In the genomic region with DNA sequence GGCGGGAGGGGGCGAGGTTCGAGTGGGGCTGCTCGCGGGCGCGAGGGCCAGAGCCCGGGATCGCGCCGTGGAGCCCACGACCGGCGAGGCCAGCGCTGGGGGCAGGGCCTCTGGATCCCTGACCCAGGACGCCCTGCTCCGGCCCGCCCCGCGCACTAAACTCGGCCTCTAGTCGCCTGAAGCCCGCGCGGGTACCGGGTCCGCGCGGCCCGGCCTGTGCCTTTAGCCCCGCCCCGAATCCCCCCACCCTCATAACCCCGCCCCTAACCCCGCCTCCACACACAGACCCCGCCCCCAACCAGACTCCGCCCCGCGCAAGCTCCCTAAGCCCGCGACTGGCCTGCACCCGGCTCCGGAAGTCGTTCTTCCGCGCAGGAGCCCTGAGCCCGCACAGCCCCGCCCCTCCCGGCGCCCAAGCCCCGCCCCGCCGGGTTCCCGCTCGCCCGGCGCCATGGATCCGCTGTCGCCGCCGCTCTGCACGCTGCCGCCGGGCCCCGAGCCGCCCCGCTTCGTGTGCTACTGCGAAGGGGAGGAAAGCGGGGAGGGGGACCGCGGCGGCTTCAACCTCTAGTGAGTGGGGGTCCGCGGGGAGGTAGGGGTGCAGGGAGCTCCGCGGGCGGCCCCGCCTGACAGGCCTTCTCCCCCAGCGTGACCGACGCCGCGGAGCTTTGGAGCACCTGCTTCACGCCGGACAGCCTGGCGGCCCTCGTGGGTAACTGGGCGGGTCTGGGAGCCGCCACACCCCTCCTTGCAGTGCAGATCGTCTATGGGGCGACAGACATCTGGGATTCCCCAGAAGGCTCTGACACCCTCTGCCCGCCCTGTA, we compare ENCODE assay signal across 1 cellular context.
A peak's percentile ranks its signal among the peaks of the same experiment; 100 is the strongest.
TF ChIP-seq lines count a peak whose summit lies in the region.

A gene with protein sequence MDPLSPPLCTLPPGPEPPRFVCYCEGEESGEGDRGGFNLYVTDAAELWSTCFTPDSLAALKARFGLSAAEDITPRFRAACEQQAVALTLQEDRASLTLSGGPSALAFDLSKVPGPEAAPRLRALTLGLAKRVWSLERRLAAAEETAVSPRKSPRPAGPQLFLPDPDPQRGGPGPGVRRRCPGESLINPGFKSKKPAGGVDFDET (plus strand): TSS at position 430 of the 826 bp plus-strand sequence. CDS start 22 bp downstream, at position 452.

TF ChIP-seq in SK-N-SH, 30 proteins besides CTCF, POLR2A, EP300 and RAD21 (continued from another document):
- TF ChIP-seq, protein P1, sequence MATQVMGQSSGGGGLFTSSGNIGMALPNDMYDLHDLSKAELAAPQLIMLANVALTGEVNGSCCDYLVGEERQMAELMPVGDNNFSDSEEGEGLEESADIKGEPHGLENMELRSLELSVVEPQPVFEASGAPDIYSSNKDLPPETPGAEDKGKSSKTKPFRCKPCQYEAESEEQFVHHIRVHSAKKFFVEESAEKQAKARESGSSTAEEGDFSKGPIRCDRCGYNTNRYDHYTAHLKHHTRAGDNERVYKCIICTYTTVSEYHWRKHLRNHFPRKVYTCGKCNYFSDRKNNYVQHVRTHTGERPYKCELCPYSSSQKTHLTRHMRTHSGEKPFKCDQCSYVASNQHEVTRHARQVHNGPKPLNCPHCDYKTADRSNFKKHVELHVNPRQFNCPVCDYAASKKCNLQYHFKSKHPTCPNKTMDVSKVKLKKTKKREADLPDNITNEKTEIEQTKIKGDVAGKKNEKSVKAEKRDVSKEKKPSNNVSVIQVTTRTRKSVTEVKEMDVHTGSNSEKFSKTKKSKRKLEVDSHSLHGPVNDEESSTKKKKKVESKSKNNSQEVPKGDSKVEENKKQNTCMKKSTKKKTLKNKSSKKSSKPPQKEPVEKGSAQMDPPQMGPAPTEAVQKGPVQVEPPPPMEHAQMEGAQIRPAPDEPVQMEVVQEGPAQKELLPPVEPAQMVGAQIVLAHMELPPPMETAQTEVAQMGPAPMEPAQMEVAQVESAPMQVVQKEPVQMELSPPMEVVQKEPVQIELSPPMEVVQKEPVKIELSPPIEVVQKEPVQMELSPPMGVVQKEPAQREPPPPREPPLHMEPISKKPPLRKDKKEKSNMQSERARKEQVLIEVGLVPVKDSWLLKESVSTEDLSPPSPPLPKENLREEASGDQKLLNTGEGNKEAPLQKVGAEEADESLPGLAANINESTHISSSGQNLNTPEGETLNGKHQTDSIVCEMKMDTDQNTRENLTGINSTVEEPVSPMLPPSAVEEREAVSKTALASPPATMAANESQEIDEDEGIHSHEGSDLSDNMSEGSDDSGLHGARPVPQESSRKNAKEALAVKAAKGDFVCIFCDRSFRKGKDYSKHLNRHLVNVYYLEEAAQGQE (IDR thresholded peaks at IDR 0.05; ENCODE audit: low read depth, low read length) = no peak
- TF ChIP-seq SMC3 (IDR thresholded peaks at IDR 0.05; ENCODE audit: low read depth, low read length) (no peak), POLR2AphosphoS5 (IDR thresholded peaks at IDR 0.05; ENCODE audit: low read depth, low read length) (0 out of 2 replicates have a peak, but pooled peaks have one; percentile 39), RXRA (IDR thresholded peaks at IDR 0.05; ENCODE audit: borderline replicate concordance, low read depth) (no peak), GATA2 (CRISPR knock-in tag; IDR thresholded peaks at IDR 0.05) (no peak), SIN3A (IDR thresholded peaks at IDR 0.05; ENCODE audit: borderline replicate concordance, low read depth, low read length) (no peak), YY1 (IDR thresholded peaks at IDR 0.05; ENCODE audit: low read depth) (peak; percentile 56; the same call in 1 of the 2 replicates), NFIC (IDR thresholded peaks at IDR 0.05; ENCODE audit: borderline replicate concordance) (no peak), RCOR1 (IDR thresholded peaks at IDR 0.05; ENCODE audit: low read length) (no peak), JUND (IDR thresholded peaks at IDR 0.05) (no peak), FOXJ3 (CRISPR knock-in tag; IDR thresholded peaks at IDR 0.05) (no peak), ELF1 (IDR thresholded peaks at IDR 0.05) (peak; percentile 49; the same call in 1 of the 2 replicates), FOXM1 (IDR thresholded peaks at IDR 0.05; ENCODE audit: low read depth) (no peak), MXI1 (IDR thresholded peaks at IDR 0.05; ENCODE audit: low read depth, low read length) (peak; percentile 91), FOSL2 (IDR thresholded peaks at IDR 0.05; ENCODE audit: borderline replicate concordance, low read depth) (no peak), EZH2phosphoT487 (IDR thresholded peaks at IDR 0.05; ENCODE audit: borderline replicate concordance, low read depth) (no peak), CHD2 (IDR thresholded peaks at IDR 0.05; ENCODE audit: low read length, partially characterized antibody) (no peak), TEAD4 (IDR thresholded peaks at IDR 0.05; ENCODE audit: borderline replicate concordance, insufficient read depth) (no peak), GABPA (IDR thresholded peaks at IDR 0.05; ENCODE audit: low read depth) (peak; percentile 47; the same call in 1 of the 2 replicates)
- TF ChIP-seq, protein P2, sequence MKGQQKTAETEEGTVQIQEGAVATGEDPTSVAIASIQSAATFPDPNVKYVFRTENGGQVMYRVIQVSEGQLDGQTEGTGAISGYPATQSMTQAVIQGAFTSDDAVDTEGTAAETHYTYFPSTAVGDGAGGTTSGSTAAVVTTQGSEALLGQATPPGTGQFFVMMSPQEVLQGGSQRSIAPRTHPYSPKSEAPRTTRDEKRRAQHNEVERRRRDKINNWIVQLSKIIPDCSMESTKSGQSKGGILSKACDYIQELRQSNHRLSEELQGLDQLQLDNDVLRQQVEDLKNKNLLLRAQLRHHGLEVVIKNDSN (IDR thresholded peaks at IDR 0.05; ENCODE audit: borderline replicate concordance, low read depth) = no peak
- TF ChIP-seq, protein P3, sequence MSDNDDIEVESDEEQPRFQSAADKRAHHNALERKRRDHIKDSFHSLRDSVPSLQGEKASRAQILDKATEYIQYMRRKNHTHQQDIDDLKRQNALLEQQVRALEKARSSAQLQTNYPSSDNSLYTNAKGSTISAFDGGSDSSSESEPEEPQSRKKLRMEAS (IDR thresholded peaks at IDR 0.05; ENCODE audit: low read depth) = peak; percentile 45
- TF ChIP-seq, protein P4, sequence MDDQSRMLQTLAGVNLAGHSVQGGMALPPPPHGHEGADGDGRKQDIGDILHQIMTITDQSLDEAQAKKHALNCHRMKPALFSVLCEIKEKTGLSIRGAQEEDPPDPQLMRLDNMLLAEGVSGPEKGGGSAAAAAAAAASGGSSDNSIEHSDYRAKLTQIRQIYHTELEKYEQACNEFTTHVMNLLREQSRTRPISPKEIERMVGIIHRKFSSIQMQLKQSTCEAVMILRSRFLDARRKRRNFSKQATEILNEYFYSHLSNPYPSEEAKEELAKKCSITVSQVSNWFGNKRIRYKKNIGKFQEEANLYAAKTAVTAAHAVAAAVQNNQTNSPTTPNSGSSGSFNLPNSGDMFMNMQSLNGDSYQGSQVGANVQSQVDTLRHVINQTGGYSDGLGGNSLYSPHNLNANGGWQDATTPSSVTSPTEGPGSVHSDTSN (IDR thresholded peaks at IDR 0.05) = no peak
- TF ChIP-seq, protein P5, sequence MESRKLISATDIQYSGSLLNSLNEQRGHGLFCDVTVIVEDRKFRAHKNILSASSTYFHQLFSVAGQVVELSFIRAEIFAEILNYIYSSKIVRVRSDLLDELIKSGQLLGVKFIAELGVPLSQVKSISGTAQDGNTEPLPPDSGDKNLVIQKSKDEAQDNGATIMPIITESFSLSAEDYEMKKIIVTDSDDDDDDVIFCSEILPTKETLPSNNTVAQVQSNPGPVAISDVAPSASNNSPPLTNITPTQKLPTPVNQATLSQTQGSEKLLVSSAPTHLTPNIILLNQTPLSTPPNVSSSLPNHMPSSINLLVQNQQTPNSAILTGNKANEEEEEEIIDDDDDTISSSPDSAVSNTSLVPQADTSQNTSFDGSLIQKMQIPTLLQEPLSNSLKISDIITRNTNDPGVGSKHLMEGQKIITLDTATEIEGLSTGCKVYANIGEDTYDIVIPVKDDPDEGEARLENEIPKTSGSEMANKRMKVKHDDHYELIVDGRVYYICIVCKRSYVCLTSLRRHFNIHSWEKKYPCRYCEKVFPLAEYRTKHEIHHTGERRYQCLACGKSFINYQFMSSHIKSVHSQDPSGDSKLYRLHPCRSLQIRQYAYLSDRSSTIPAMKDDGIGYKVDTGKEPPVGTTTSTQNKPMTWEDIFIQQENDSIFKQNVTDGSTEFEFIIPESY (IDR thresholded peaks at IDR 0.05; ENCODE audit: borderline replicate concordance, low read depth) = no peak
- TF ChIP-seq, protein P6, sequence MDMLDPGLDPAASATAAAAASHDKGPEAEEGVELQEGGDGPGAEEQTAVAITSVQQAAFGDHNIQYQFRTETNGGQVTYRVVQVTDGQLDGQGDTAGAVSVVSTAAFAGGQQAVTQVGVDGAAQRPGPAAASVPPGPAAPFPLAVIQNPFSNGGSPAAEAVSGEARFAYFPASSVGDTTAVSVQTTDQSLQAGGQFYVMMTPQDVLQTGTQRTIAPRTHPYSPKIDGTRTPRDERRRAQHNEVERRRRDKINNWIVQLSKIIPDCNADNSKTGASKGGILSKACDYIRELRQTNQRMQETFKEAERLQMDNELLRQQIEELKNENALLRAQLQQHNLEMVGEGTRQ (IDR thresholded peaks at IDR 0.05; ENCODE audit: borderline replicate concordance, low read depth, low read length) = no peak
